In genomic region chr3:38110314-38111050, GRCh38 we compare ENCODE assay signal across 18 cellular contexts.
"Had no signal": no experiment of that assay in that cellular context is flagged by ENCODE, and none has a peak within 500 bp of the region (broad histone marks: within the 10 kb centered on the region; RNA-seq: fewer than 3 reads in every experiment).

No MANE protein-coding gene starts in this region.

- H3K4me1 ChIP-seq: adrenal gland, breast epithelium, lower lobe of right lung, psoas muscle, testis had no signal

- H3K4me3 ChIP-seq: adrenal gland, breast epithelium, lower lobe of right lung, psoas muscle, testis, upper lobe of left lung had no signal

- DNase-seq: activated CD4-positive, alpha-beta T cell treated with anti-CD3 and anti-CD28 coated beads, Interleukin-2, amount 50 U/mL, for 1 hour; activated CD8-positive, alpha-beta memory T cell treated with anti-CD3 and anti-CD28 coated beads, Interleukin-2, amount 50 U/mL, for 4 hours; activated gamma-delta T cell treated with Interleukin-2 at 50 U/mL for 16 hours; dermis blood vessel endothelial cell; effector memory CD4-positive, alpha-beta T cell; left colon; natural killer cell; psoas muscle; right cardiac atrium; small intestine; stimulated activated CD4-positive, alpha-beta T cell treated with anti-CD3 and anti-CD28 coated beads, Interleukin-4, amount 100 ng/mL, for 1 hour; T1000; testis had no signal

- H3K9me3 ChIP-seq: adrenal gland, breast epithelium, lower lobe of right lung, psoas muscle, testis, upper lobe of left lung had no signal

- FAIRE-seq: astrocyte, small intestine had no signal

- H3K27ac ChIP-seq: adrenal gland, breast epithelium, lower lobe of right lung, psoas muscle, testis, upper lobe of left lung had no signal

- H3K36me3 ChIP-seq: adrenal gland, breast epithelium, lower lobe of right lung, upper lobe of left lung had no signal

- H3K27me3 ChIP-seq: adrenal gland, breast epithelium, testis, upper lobe of left lung had no signal
